ENCODE assay signal across 8 cellular contexts in genomic region chr1:33348194-33348593, GRCh38. TPM values are rescaled to one million over a fixed set of nuclear protein-coding genes. Genes with fewer than 3 reads are reported as not detected.
A peak's percentile ranks its signal among the peaks of the same experiment; 100 is the strongest.
DNase-seq lines count a peak whose midpoint lies in the region; ATAC-seq and TF ChIP-seq lines count a peak whose summit lies in the region.

No MANE protein-coding gene starts in this region.

- CTCF ChIA-PET in SK-N-SH (lab: Yijun Ruan, JAX) = interaction anchor here (0.9 to 2.6 kb wide), 3 partner anchors 19 to 108 kb away, joined by 3 to 18 read pairs (median 10); no protein-coding TSS in a partner anchor

- H3K4me3 Mint-ChIP-seq in activated T-helper 17 cell treated with anti-CD3 and anti-CD28 coated beads, Interleukin-2, amount 50 U/mL, for 72 hours = peak overlapping the region; percentile 94
- H3K4me3 Mint-ChIP-seq in immature natural killer cell = peak overlapping the region; percentile 82 to 97 (median 93)

- TF ChIP-seq CTCF in SK-N-SH (IDR thresholded peaks at IDR 0.05) = no peak
- no peak for TF ChIP-seq CTCF in suprapubic skin (IDR thresholded peaks at IDR 0.05)

- H3K27me3 Mint-ChIP-seq in activated T-helper 17 cell treated with anti-CD3 and anti-CD28 coated beads, Interleukin-2, amount 50 U/mL, for 72 hours = no peaks in the 10 kb centered on the region
- H3K27me3 Mint-ChIP-seq in immature natural killer cell (ENCODE audit: low read depth in 3 of 3) = peaks cover 2 to 8% (median 2%) of the 10 kb centered on the region in 3 donors

- peaks cover 45% of the 10 kb centered on the region for H3F3A ChIP-seq in SK-N-SH (replicated peaks; ENCODE audit: insufficient read depth)

- peak overlapping the region; percentile 94 for H3K9ac ChIP-seq in SK-N-SH

- POLR2A ChIA-PET in SK-N-SH (lab: Yijun Ruan, JAX) = interaction anchor here (2.4 kb wide), 1 partner anchor 16 kb away, joined by 10 read pairs; no protein-coding TSS in a partner anchor

- H3K9me2 ChIP-seq in SK-N-SH = no peaks in the 10 kb centered on the region

- no peaks in the 10 kb centered on the region for H3K9me3 Mint-ChIP-seq in activated T-helper 17 cell treated with anti-CD3 and anti-CD28 coated beads, Interleukin-2, amount 50 U/mL, for 72 hours
- no peaks in the 10 kb centered on the region for H3K9me3 Mint-ChIP-seq in immature natural killer cell

- H3K36me3 ChIP-seq in SK-N-SH (replicated peaks in 1 of 2; ENCODE audit: control insufficient read depth in 1 of 2, insufficient read depth in 2 of 2, low read length in 1 of 2) (peaks cover 27% of the 10 kb centered on the region in 2 experiments), suprapubic skin (no peaks in the 10 kb centered on the region)

- peaks cover 65% of the 10 kb centered on the region for H3K79me2 ChIP-seq in SK-N-SH (ENCODE audit: insufficient read depth)

- H3K27me3 ChIP-seq in SK-N-SH (ENCODE audit: insufficient read depth) (no peaks in the 10 kb centered on the region), suprapubic skin (no peaks in the 10 kb centered on the region)

- H3K4me3 ChIP-seq in SK-N-SH (ENCODE audit: low read depth in 2 of 2, low read length in 1 of 2) (peak overlapping the region; percentile 68 to 78), suprapubic skin (peak overlapping the region; percentile 79)

- no peak for TF ChIP-seq RAD21 in SK-N-SH (IDR thresholded peaks at IDR 0.05; ENCODE audit: low read length)

- H3K4me1 Mint-ChIP-seq in activated T-helper 17 cell treated with anti-CD3 and anti-CD28 coated beads, Interleukin-2, amount 50 U/mL, for 72 hours = peaks cover 33% of the 10 kb centered on the region
- peaks cover 50 to 63% of the 10 kb centered on the region in 2 donors for H3K4me1 Mint-ChIP-seq in immature natural killer cell

- ATAC-seq in SK-N-SH treated with all-trans-retinoic acid at 6 μM for 48 hours = no peak; the same call in 2 of the 3 replicates
- ATAC-seq in activated T-helper 17 cell treated with anti-CD3 and anti-CD28 coated beads, Interleukin-2, amount 50 U/mL, for 72 hours (replicated peaks) = no peak
- ATAC-seq in GM19328 (IDR thresholded peaks at IDR 0.05; ENCODE audit: unreplicated experiment) = no peak
- ATAC-seq in GM21526 (IDR thresholded peaks at IDR 0.05; ENCODE audit: low FRiP score, unreplicated experiment) = no peak
- no peak for ATAC-seq in left lobe of liver

- peaks cover 39 to 44% of the 10 kb centered on the region in 2 experiments for H3K4me1 ChIP-seq in SK-N-SH (ENCODE audit: control insufficient read depth in 1 of 2, insufficient read depth in 2 of 2, low read depth in 1 of 2, low read length in 1 of 2)
- H3K4me1 ChIP-seq in suprapubic skin = peaks cover 67% of the 10 kb centered on the region

- peaks cover 20% of the 10 kb centered on the region for H4K20me1 ChIP-seq in SK-N-SH (ENCODE audit: insufficient read depth)

- H3K9me3 ChIP-seq in SK-N-SH = no peaks in the 10 kb centered on the region
- no peaks in the 10 kb centered on the region for H3K9me3 ChIP-seq in suprapubic skin

- peaks cover 60% of the 10 kb centered on the region for H3K36me3 Mint-ChIP-seq in activated T-helper 17 cell treated with anti-CD3 and anti-CD28 coated beads, Interleukin-2, amount 50 U/mL, for 72 hours (ENCODE audit: low read depth)
- H3K36me3 Mint-ChIP-seq in immature natural killer cell = no peaks in the 10 kb centered on the region

- peak overlapping the region; percentile 84 for H3K4me2 ChIP-seq in SK-N-SH

- TF ChIP-seq EP300 in SK-N-SH (IDR thresholded peaks at IDR 0.05; ENCODE audit: borderline replicate concordance in 1 of 2, low read depth in 1 of 2, low read length in 1 of 2) (no peak), suprapubic skin (IDR thresholded peaks at IDR 0.05) (no peak)

- 19% methylated on average over 2 of the region's 2 CpGs for WGBS in SK-N-SH (ENCODE audit: low lambda C conversion rate)
- WGBS in suprapubic skin = 26% methylated on average over 2 of the region's 2 CpGs

- H2AFZ ChIP-seq in SK-N-SH (ENCODE audit: low read depth) = no peak overlapping the region

- no peak for TF ChIP-seq POLR2A in suprapubic skin (IDR thresholded peaks at IDR 0.05)

- peak overlapping the region; percentile 95 for H3K27ac Mint-ChIP-seq in activated T-helper 17 cell treated with anti-CD3 and anti-CD28 coated beads, Interleukin-2, amount 50 U/mL, for 72 hours
- H3K27ac Mint-ChIP-seq in immature natural killer cell = peak overlapping the region in 5 of 6 donors; percentile 24 to 92 (median 77)

- DNase-seq in SK-N-SH (no peak), immature natural killer cell (no peak), suprapubic skin (ENCODE audit: low spot score in 2 of 2) (no peak), left lobe of liver (ENCODE audit: low spot score) (no peak)

- H3K27ac ChIP-seq in SK-N-SH (ENCODE audit: low read depth in 2 of 2, low read length in 1 of 2) (peak overlapping the region; percentile 89 to 97), suprapubic skin (peak overlapping the region; percentile 94)

TF ChIP-seq in SK-N-SH, 30 proteins besides CTCF, POLR2A, EP300 and RAD21:
- TF ChIP-seq NFIC (IDR thresholded peaks at IDR 0.05; ENCODE audit: borderline replicate concordance) = no peak
- TF ChIP-seq EZH2phosphoT487 (IDR thresholded peaks at IDR 0.05; ENCODE audit: borderline replicate concordance, low read depth) = no peak
- no peak for TF ChIP-seq FOXM1 (IDR thresholded peaks at IDR 0.05; ENCODE audit: low read depth)
- no peak for TF ChIP-seq GATA2 (CRISPR knock-in tag; IDR thresholded peaks at IDR 0.05)
- TF ChIP-seq RFX5 (IDR thresholded peaks at IDR 0.05; ENCODE audit: low read length) = no peak
- TF ChIP-seq POLR2AphosphoS5 (IDR thresholded peaks at IDR 0.05; ENCODE audit: low read depth, low read length) = peak; percentile 18; the same call in 1 of the 2 replicates
- no peak for TF ChIP-seq REST (IDR thresholded peaks at IDR 0.05; ENCODE audit: low read depth, low read length)

TF ChIP-seq in SK-N-SH treated with all-trans-retinoic acid at 6 μM for 48 hours, 23 proteins besides CTCF, POLR2A, EP300 and RAD21:
- TF ChIP-seq OSR1 (CRISPR knock-in tag; IDR thresholded peaks at IDR 0.05) (no peak), RARB (CRISPR knock-in tag; IDR thresholded peaks at IDR 0.05) (no peak), TCF4 (CRISPR knock-in tag; IDR thresholded peaks at IDR 0.05; ENCODE audit: borderline replicate concordance) (no peak), ISL1 (CRISPR knock-in tag; IDR thresholded peaks at IDR 0.05) (no peak), ZNF565 (CRISPR knock-in tag; conservative IDR thresholded peaks at IDR 0.05; ENCODE audit: low read depth) (no peak), GLIS3 (CRISPR knock-in tag; IDR thresholded peaks at IDR 0.05) (no peak), ZC3H10 (CRISPR knock-in tag; IDR thresholded peaks at IDR 0.05) (no peak), CSDC2 (CRISPR knock-in tag; IDR thresholded peaks at IDR 0.05) (no peak), ZFP3 (CRISPR knock-in tag; IDR thresholded peaks at IDR 0.05) (no peak), PATZ1 (CRISPR knock-in tag; IDR thresholded peaks at IDR 0.05; ENCODE audit: borderline replicate concordance) (no peak), TOX (CRISPR knock-in tag; IDR thresholded peaks at IDR 0.05; ENCODE audit: borderline replicate concordance) (no peak), ARNTL (CRISPR knock-in tag; IDR thresholded peaks at IDR 0.05; ENCODE audit: borderline replicate concordance, low read depth) (no peak), BACH2 (CRISPR knock-in tag; IDR thresholded peaks at IDR 0.05; ENCODE audit: borderline replicate concordance) (no peak), PPARA (CRISPR knock-in tag; IDR thresholded peaks at IDR 0.05; ENCODE audit: borderline replicate concordance) (no peak), ZNF8 (CRISPR knock-in tag; IDR thresholded peaks at IDR 0.05) (no peak), ESRRG (CRISPR knock-in tag; IDR thresholded peaks at IDR 0.05) (no peak), CREB5 (CRISPR knock-in tag; IDR thresholded peaks at IDR 0.05; ENCODE audit: low read depth) (no peak)

RNA-seq across cellular contexts. Expression of gene A3GALT2, which starts 27.3 kb away (rescaled TPM):
- polyA plus RNA-seq in SK-N-SH (2012; rRNA removed) (0.07 TPM in 1 of 2 replicates, not detected in the other), immature natural killer cell (not detected)
- polyA plus RNA-seq in SK-N-SH (2012; cell fraction: cytosol; rRNA removed) = 0.03 TPM in 1 of 2 replicates, not detected in the other
- polyA plus RNA-seq in SK-N-SH (2012; cell fraction: nucleus; rRNA removed) = 0.60 and 0.71 TPM in 2 replicates
- total RNA-seq in activated T-helper 17 cell treated with anti-CD3 and anti-CD28 coated beads, Interleukin-2, amount 50 U/mL, for 72 hours = not detected
- total RNA-seq in suprapubic skin (not detected), left lobe of liver (not detected)
